ENCODE assay signal across 18 cellular contexts in genomic region chr10:69494626-69495558, GRCh38. TPM values are rescaled to one million over a fixed set of nuclear protein-coding genes. Genes with fewer than 3 reads are reported as not detected.
DNase-seq lines count a peak whose midpoint lies in the region; ATAC-seq, FAIRE-seq and TF ChIP-seq lines count a peak whose summit lies in the region.
"Had no signal": no experiment of that assay in that cellular context is flagged by ENCODE, and none has a peak within 500 bp of the region (broad histone marks: within the 10 kb centered on the region; RNA-seq: fewer than 3 reads in every experiment).

No MANE protein-coding gene starts in this region.

- H3K4me3 Mint-ChIP-seq in neural crest cell, result no peak overlapping the region
- H3K4me3 Mint-ChIP-seq: activated CD8-positive, alpha-beta T cell treated with anti-CD3 and anti-CD28 coated beads, Interleukin-2, amount 10 ng/mL, durations not matched to agents 7 days and 5 days; activated naive CD4-positive, alpha-beta T cell treated with anti-CD3 and anti-CD28 coated beads, Interleukin-2, amount 10 ng/mL, durations not matched to agents 7 days and 5 days had no signal

- H3K79me2 ChIP-seq in mesendoderm (ENCODE audit: control insufficient read depth, insufficient read depth, low read length), result no peaks in the 10 kb centered on the region

- no peak overlapping the region for H3K23ac ChIP-seq in mesendoderm (ENCODE audit: low read length)

- no peaks in the 10 kb centered on the region for H3K36me3 ChIP-seq in mesendoderm (ENCODE audit: control insufficient read depth, insufficient read depth, low read length)

- H3K27ac ChIP-seq in mesendoderm (ENCODE audit: low read depth, low read length), result no peak overlapping the region

- no peak overlapping the region for H2BK120ac ChIP-seq in mesendoderm (ENCODE audit: low read depth, low read length)

- H3K4ac ChIP-seq in mesendoderm (ENCODE audit: low read depth, low read length), result no peak overlapping the region

- no peaks in the 10 kb centered on the region for H3K79me1 ChIP-seq in mesendoderm (ENCODE audit: low read length)

- no peak overlapping the region for H3K18ac ChIP-seq in mesendoderm (ENCODE audit: low read length)

- no peak for ATAC-seq in HG02885 (IDR thresholded peaks at IDR 0.05; ENCODE audit: poor library complexity, unreplicated experiment)
- no peak for ATAC-seq in GM21717 (IDR thresholded peaks at IDR 0.05; ENCODE audit: unreplicated experiment)
- ATAC-seq: activated CD8-positive, alpha-beta T cell treated with anti-CD3 and anti-CD28 coated beads, Interleukin-2, amount 10 ng/mL, durations not matched to agents 7 days and 5 days had no signal

- FAIRE-seq in frontal cortex (lab: Jason Lieb, UNC), result peak; percentile 8
- FAIRE-seq: G401.6, keratinocyte, RCC 7860 had no signal

- no peak overlapping the region for H2BK15ac ChIP-seq in mesendoderm (replicated peaks; ENCODE audit: low read depth)

- no peak overlapping the region for H4K5ac ChIP-seq in mesendoderm (ENCODE audit: low read length)

- peak overlapping the region; percentile 92 for H3K27ac Mint-ChIP-seq in neural crest cell (ENCODE audit: unreplicated experiment)
- H3K27ac Mint-ChIP-seq: activated CD8-positive, alpha-beta T cell treated with anti-CD3 and anti-CD28 coated beads, Interleukin-2, amount 10 ng/mL, durations not matched to agents 7 days and 5 days; activated naive CD4-positive, alpha-beta T cell treated with anti-CD3 and anti-CD28 coated beads, Interleukin-2, amount 10 ng/mL, durations not matched to agents 7 days and 5 days had no signal

- WGBS in mesendoderm (ENCODE audit: extremely low coverage, insufficient coverage, low lambda C conversion rate), result no CpG with 5 or more reads among the region's 30 CpGs

- H3K27me3 Mint-ChIP-seq in neural crest cell (ENCODE audit: low read depth), result no peaks in the 10 kb centered on the region
- H3K27me3 Mint-ChIP-seq: activated naive CD4-positive, alpha-beta T cell treated with anti-CD3 and anti-CD28 coated beads, Interleukin-2, amount 10 ng/mL, durations not matched to agents 7 days and 5 days had no signal

- H3K56ac ChIP-seq in mesendoderm (ENCODE audit: low read length), result no peak overlapping the region

- peaks cover 25% of the 10 kb centered on the region for H3K4me1 Mint-ChIP-seq in neural crest cell

- H3K27me3 ChIP-seq in mesendoderm (ENCODE audit: insufficient read depth, low read length, poor library complexity), result no peaks in the 10 kb centered on the region

- no peak for TF ChIP-seq CTCF in neural crest cell (conservative IDR thresholded peaks at IDR 0.05)

- no peaks in the 10 kb centered on the region for H3K36me3 Mint-ChIP-seq in neural crest cell (ENCODE audit: low read depth)

- no peak overlapping the region for H2BK5ac ChIP-seq in mesendoderm (ENCODE audit: low read length)

- in situ Hi-C loops in SK-MEL-5 (cut with HindIII; ENCODE audit: low pct_unique_long_range_greater_than_20kb, low sequenced_read_pairs), result no loop called here

- H3K4me3 ChIP-seq in mesendoderm (ENCODE audit: low read length), result no peak overlapping the region

- no peaks in the 10 kb centered on the region for H3K9me3 Mint-ChIP-seq in neural crest cell
- H3K9me3 Mint-ChIP-seq: activated naive CD4-positive, alpha-beta T cell treated with anti-CD3 and anti-CD28 coated beads, Interleukin-2, amount 10 ng/mL, durations not matched to agents 7 days and 5 days had no signal

- no peak overlapping the region for H2AK5ac ChIP-seq in mesendoderm (ENCODE audit: low read length)

- no peak overlapping the region for H3K9ac ChIP-seq in mesendoderm (ENCODE audit: low read length)

- no peak overlapping the region for H3K4me2 ChIP-seq in mesendoderm (ENCODE audit: low read length)

- no peak overlapping the region for H4K8ac ChIP-seq in mesendoderm (ENCODE audit: low read depth, low read length)

- DNase-seq in SK-MEL-5 (ENCODE audit: low read depth, low spot score) (peak; percentile 85), frontal cortex (ENCODE audit: low spot score in 2 of 2) (peak; percentile 46 to 69), neural crest cell (ENCODE audit: low read depth, low spot score) (peak; percentile 51), superior temporal gyrus (ENCODE audit: extremely low spot score) (peak; percentile 97), SW 1271 (lab: John Stamatoyannopoulos, UW) (no peak), mesendoderm (no peak)
- DNase-seq: activated CD8-positive, alpha-beta T cell treated with anti-CD3 and anti-CD28 coated beads, Interleukin-2, amount 10 ng/mL, durations not matched to agents 7 days and 5 days; activated naive CD4-positive, alpha-beta T cell treated with anti-CD3 and anti-CD28 coated beads, Interleukin-2, amount 10 ng/mL, durations not matched to agents 7 days and 5 days; HCEC 1CT; NCI-H1092; NCI-H524 treated with DMSO at 0.1 percent for 48 hours; stimulated activated CD4-positive, alpha-beta T cell treated with anti-CD3 and anti-CD28 coated beads, Interleukin-1b, Interleukin-23, amount 100 ng/mL, for 48 hours; T-helper 9 cell had no signal

- no peaks in the 10 kb centered on the region for H3K4me1 ChIP-seq in mesendoderm (ENCODE audit: control insufficient read depth, low read depth, low read length)

RNA-seq across cellular contexts. Expression of gene TSPAN15, which starts 43.6 kb away (rescaled TPM):
- total RNA-seq in SK-MEL-5 (2014; rRNA removed; shearing (Covaris generic)), result 2.1 and 3.7 TPM in 2 replicates
- 1.3 and 4.0 TPM in 2 replicates for polyA plus RNA-seq in SK-MEL-5 (2015; cell fraction: cytosol; rRNA removed)
- 17.9 and 18.9 TPM in 2 replicates for polyA plus RNA-seq in SK-MEL-5 (2015; cell fraction: nucleus; rRNA removed)
- total RNA-seq in frontal cortex, result 5.7 TPM
- 11.5 and 12.3 TPM in 2 replicates for total RNA-seq in neural crest cell
- 1.3 TPM for polyA plus RNA-seq in mesendoderm (2013, experiment 1 of 2)
- 1.3 TPM for polyA plus RNA-seq in mesendoderm (2013, experiment 2 of 2)

Comparison
In these comparisons a context has a peak if more than half of its experiments do, and no peak if none do; other contexts are left out.
1. DNase-seq: peak in SK-MEL-5 (single experiment), frontal cortex (2 of 2), neural crest cell (single experiment) and superior temporal gyrus (single experiment); none in SW 1271 (0 of 2) and mesendoderm (single experiment).